1 cellular context compared by ENCODE assay signal in genomic region chr11:111006207-111006606, GRCh38.
TF ChIP-seq lines count a peak whose summit lies in the region.

No MANE protein-coding gene starts in this region.

TF ChIP-seq in GM12878, 131 proteins besides CTCF, POLR2A, EP300 and RAD21 (continued from another document):
- TF ChIP-seq, protein P1, sequence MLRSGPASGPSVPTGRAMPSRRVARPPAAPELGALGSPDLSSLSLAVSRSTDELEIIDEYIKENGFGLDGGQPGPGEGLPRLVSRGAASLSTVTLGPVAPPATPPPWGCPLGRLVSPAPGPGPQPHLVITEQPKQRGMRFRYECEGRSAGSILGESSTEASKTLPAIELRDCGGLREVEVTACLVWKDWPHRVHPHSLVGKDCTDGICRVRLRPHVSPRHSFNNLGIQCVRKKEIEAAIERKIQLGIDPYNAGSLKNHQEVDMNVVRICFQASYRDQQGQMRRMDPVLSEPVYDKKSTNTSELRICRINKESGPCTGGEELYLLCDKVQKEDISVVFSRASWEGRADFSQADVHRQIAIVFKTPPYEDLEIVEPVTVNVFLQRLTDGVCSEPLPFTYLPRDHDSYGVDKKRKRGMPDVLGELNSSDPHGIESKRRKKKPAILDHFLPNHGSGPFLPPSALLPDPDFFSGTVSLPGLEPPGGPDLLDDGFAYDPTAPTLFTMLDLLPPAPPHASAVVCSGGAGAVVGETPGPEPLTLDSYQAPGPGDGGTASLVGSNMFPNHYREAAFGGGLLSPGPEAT (IDR thresholded peaks at IDR 0.05; ENCODE audit: low read depth) = no peak
- no peak for TF ChIP-seq MTA3 (IDR thresholded peaks at IDR 0.05; ENCODE audit: borderline replicate concordance, low read length)
